In the genomic region with DNA sequence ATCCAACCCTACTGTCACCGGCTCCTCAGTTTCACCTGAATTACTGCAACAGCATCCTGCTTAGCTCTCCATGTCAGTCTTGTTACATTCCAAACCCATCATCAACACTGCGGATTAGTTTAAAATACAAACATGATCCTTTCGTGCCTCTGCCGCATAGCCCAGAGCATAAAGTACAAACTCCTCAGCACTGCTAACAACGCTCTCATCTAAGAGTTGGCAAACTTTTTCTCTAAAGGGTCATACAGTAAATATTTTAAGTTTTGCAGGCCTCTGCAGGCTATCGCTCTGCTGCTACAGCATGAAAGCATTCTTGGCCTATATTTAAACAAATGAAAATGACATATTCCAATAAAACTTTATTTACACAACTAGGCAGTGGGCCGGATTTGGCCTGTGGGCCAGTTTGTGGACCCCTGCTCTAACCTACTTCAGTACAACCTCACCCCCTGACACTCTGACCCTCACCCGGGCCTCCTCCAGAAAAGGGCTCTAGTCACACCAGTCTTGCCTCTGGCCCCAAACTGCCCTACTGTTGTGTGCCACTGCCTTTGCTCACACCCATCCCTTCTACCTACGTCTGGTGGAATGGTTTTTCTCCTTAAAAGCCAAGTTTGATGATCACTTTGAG, we compare ENCODE assay signal across 33 cellular contexts.
"Had no signal": no experiment of that assay in that cellular context is flagged by ENCODE, and none has a peak within 500 bp of the region (broad histone marks: within the 10 kb centered on the region; RNA-seq: fewer than 3 reads in every experiment).

No MANE protein-coding gene starts in this region.

- H3K36me3 ChIP-seq: ascending aorta, breast epithelium, cardiac muscle cell, esophagus muscularis mucosa, gastrocnemius medialis, heart left ventricle had no signal

- H3K27ac Mint-ChIP-seq: activated CD4-positive, alpha-beta memory T cell treated with anti-CD3 and anti-CD28 coated beads for 36 hours; activated CD4-positive, alpha-beta T cell treated with anti-CD3 and anti-CD28 coated beads for 36 hours; activated CD4-positive, alpha-beta T cell treated with anti-CD3 and anti-CD28 coated beads, Interleukin-2, amount 10 ng/mL, durations not matched to agents 24 days and 14 days; activated CD8-positive, alpha-beta memory T cell treated with anti-CD3 and anti-CD28 coated beads, Interleukin-2, amount 10 ng/mL, durations not matched to agents 7 days and 5 days; activated CD8-positive, alpha-beta T cell treated with anti-CD3 and anti-CD28 coated beads, Interleukin-2, amount 10 ng/mL, durations not matched to agents 7 days and 5 days; activated naive CD4-positive, alpha-beta T cell treated with anti-CD3 and anti-CD28 coated beads, Interleukin-2, amount 10 ng/mL, durations not matched to agents 7 days and 5 days; activated naive CD4-positive, alpha-beta T cell treated with anti-CD3 and anti-CD28 coated beads, Interleukin-2, amount 50 U/mL, for 72 hours; activated naive CD8-positive, alpha-beta T cell treated with anti-CD3 and anti-CD28 coated beads, Interleukin-2, amount 10 ng/mL, durations not matched to agents 7 days and 5 days; activated T-helper 2 cell treated with anti-CD3 and anti-CD28 coated beads, Interferon-gamma antibody, Interleukin-2, Interleukin-4, amounts not matched to agents 10 μg/mL and 5 μg/mL and 100 μg/mL, durations not matched to agents 14 hours and 24 hours and 36 hours; brain; dendritic cell treated with granulocyte-macrophage colony-stimulating factor and Interleukin-4, amounts not matched to agents 40 ng/mL and 50 ng/mL, for 4 days; effector memory CD8-positive, alpha-beta T cell; T-helper 2 cell treated with Interferon-gamma antibody and Interleukin-4, amounts not matched to agents 5 μg/mL and 100 μg/mL, for 36 hours had no signal

- H3K27me3 ChIP-seq: ascending aorta, breast epithelium, cardiac muscle cell, esophagus muscularis mucosa, foreskin keratinocyte, gastrocnemius medialis, heart left ventricle had no signal

- H3K9me3 ChIP-seq: ascending aorta, breast epithelium, esophagus muscularis mucosa, gastrocnemius medialis, heart left ventricle had no signal

- H3K4me1 ChIP-seq: foreskin keratinocyte had no signal

- ATAC-seq: activated CD4-positive, alpha-beta T cell treated with anti-CD3 and anti-CD28 coated beads for 36 hours; activated CD8-positive, alpha-beta memory T cell treated with anti-CD3 and anti-CD28 coated beads, Interleukin-2, amount 10 ng/mL, durations not matched to agents 7 days and 5 days; activated CD8-positive, alpha-beta T cell treated with anti-CD3 and anti-CD28 coated beads, Interleukin-2, amount 10 ng/mL, durations not matched to agents 7 days and 5 days; activated naive CD4-positive, alpha-beta T cell treated with anti-CD3 and anti-CD28 coated beads, Interleukin-2, amount 50 U/mL, for 72 hours; effector memory CD8-positive, alpha-beta T cell; foreskin keratinocyte; gastrocnemius medialis; heart left ventricle; T-helper 17 cell had no signal

- H3K36me3 Mint-ChIP-seq: activated CD4-positive, alpha-beta memory T cell treated with anti-CD3 and anti-CD28 coated beads for 36 hours; activated CD8-positive, alpha-beta memory T cell treated with anti-CD3 and anti-CD28 coated beads, Interleukin-2, amount 10 ng/mL, durations not matched to agents 7 days and 5 days; activated naive CD4-positive, alpha-beta T cell treated with anti-CD3 and anti-CD28 coated beads, Interleukin-2, amount 10 ng/mL, durations not matched to agents 7 days and 5 days; activated naive CD4-positive, alpha-beta T cell treated with anti-CD3 and anti-CD28 coated beads, Interleukin-2, amount 50 U/mL, for 72 hours; brain had no signal

- H3K27me3 Mint-ChIP-seq: activated CD4-positive, alpha-beta memory T cell treated with anti-CD3 and anti-CD28 coated beads for 36 hours; activated CD4-positive, alpha-beta T cell treated with anti-CD3 and anti-CD28 coated beads for 36 hours; activated CD4-positive, alpha-beta T cell treated with anti-CD3 and anti-CD28 coated beads, Interleukin-2, amount 10 ng/mL, durations not matched to agents 24 days and 14 days; activated CD8-positive, alpha-beta memory T cell treated with anti-CD3 and anti-CD28 coated beads, Interleukin-2, amount 10 ng/mL, durations not matched to agents 7 days and 5 days; activated naive CD4-positive, alpha-beta T cell treated with anti-CD3 and anti-CD28 coated beads, Interleukin-2, amount 10 ng/mL, durations not matched to agents 7 days and 5 days; activated naive CD8-positive, alpha-beta T cell treated with anti-CD3 and anti-CD28 coated beads, Interleukin-2, amount 10 ng/mL, durations not matched to agents 7 days and 5 days; activated T-cell treated with anti-CD3 and anti-CD28 coated beads, Interleukin-2, amount 50 U/mL, for 24 hours; brain; dendritic cell treated with granulocyte-macrophage colony-stimulating factor and Interleukin-4, amounts not matched to agents 40 ng/mL and 50 ng/mL, for 4 days; effector memory CD8-positive, alpha-beta T cell; T-helper 17 cell had no signal

- H3K9me3 Mint-ChIP-seq: activated CD4-positive, alpha-beta memory T cell treated with anti-CD3 and anti-CD28 coated beads for 36 hours; activated CD4-positive, alpha-beta T cell treated with anti-CD3 and anti-CD28 coated beads, Interleukin-2, amount 10 ng/mL, durations not matched to agents 24 days and 14 days; activated naive CD4-positive, alpha-beta T cell treated with anti-CD3 and anti-CD28 coated beads, Interleukin-2, amount 10 ng/mL, durations not matched to agents 7 days and 5 days; activated naive CD4-positive, alpha-beta T cell treated with anti-CD3 and anti-CD28 coated beads, Interleukin-2, amount 50 U/mL, for 72 hours; activated naive CD8-positive, alpha-beta T cell treated with anti-CD3 and anti-CD28 coated beads, Interleukin-2, amount 10 ng/mL, durations not matched to agents 7 days and 5 days; activated T-cell treated with anti-CD3 and anti-CD28 coated beads, Interleukin-2, amount 50 U/mL, for 24 hours; activated T-helper 2 cell treated with anti-CD3 and anti-CD28 coated beads, Interferon-gamma antibody, Interleukin-2, Interleukin-4, amounts not matched to agents 10 μg/mL and 5 μg/mL and 100 μg/mL, durations not matched to agents 14 hours and 24 hours and 36 hours; brain; dendritic cell treated with granulocyte-macrophage colony-stimulating factor and Interleukin-4, amounts not matched to agents 40 ng/mL and 50 ng/mL, for 4 days; effector memory CD8-positive, alpha-beta T cell; T-helper 2 cell treated with Interferon-gamma antibody and Interleukin-4, amounts not matched to agents 5 μg/mL and 100 μg/mL, for 36 hours had no signal

- H3K27ac ChIP-seq: ascending aorta, breast epithelium, cardiac muscle cell, coronary artery, esophagus muscularis mucosa, foreskin keratinocyte, gastrocnemius medialis, heart left ventricle had no signal

- H3K4me3 ChIP-seq: ascending aorta, breast epithelium, cardiac muscle cell, coronary artery, esophagus muscularis mucosa, gastrocnemius medialis, heart left ventricle had no signal

- H3K4me3 Mint-ChIP-seq: activated CD4-positive, alpha-beta memory T cell treated with anti-CD3 and anti-CD28 coated beads for 36 hours; activated CD4-positive, alpha-beta T cell treated with anti-CD3 and anti-CD28 coated beads for 36 hours; activated CD4-positive, alpha-beta T cell treated with anti-CD3 and anti-CD28 coated beads, Interleukin-2, amount 10 ng/mL, durations not matched to agents 24 days and 14 days; activated CD8-positive, alpha-beta memory T cell treated with anti-CD3 and anti-CD28 coated beads, Interleukin-2, amount 10 ng/mL, durations not matched to agents 7 days and 5 days; activated CD8-positive, alpha-beta T cell treated with anti-CD3 and anti-CD28 coated beads, Interleukin-2, amount 10 ng/mL, durations not matched to agents 7 days and 5 days; activated naive CD4-positive, alpha-beta T cell treated with anti-CD3 and anti-CD28 coated beads, Interleukin-2, amount 10 ng/mL, durations not matched to agents 7 days and 5 days; activated naive CD8-positive, alpha-beta T cell treated with anti-CD3 and anti-CD28 coated beads, Interleukin-2, amount 10 ng/mL, durations not matched to agents 7 days and 5 days; activated T-cell treated with anti-CD3 and anti-CD28 coated beads, Interleukin-2, amount 50 U/mL, for 24 hours; brain; dendritic cell treated with granulocyte-macrophage colony-stimulating factor and Interleukin-4, amounts not matched to agents 40 ng/mL and 50 ng/mL, for 4 days; effector memory CD8-positive, alpha-beta T cell; T-helper 17 cell; T-helper 2 cell treated with Interferon-gamma antibody and Interleukin-4, amounts not matched to agents 5 μg/mL and 100 μg/mL, for 36 hours had no signal

- DNase-seq: activated CD4-positive, alpha-beta memory T cell treated with anti-CD3 and anti-CD28 coated beads for 36 hours; activated CD4-positive, alpha-beta T cell treated with anti-CD3 and anti-CD28 coated beads for 36 hours; activated CD4-positive, alpha-beta T cell treated with anti-CD3 and anti-CD28 coated beads, Interleukin-2, amount 10 ng/mL, durations not matched to agents 24 days and 14 days; activated CD4-positive, CD25-positive, alpha-beta regulatory T cell; activated CD4-positive, CD25-positive, alpha-beta regulatory T cell treated with anti-CD3 and anti-CD28 coated beads, Interleukin-2, amount 50 U/mL, for 72 hours; activated CD8-positive, alpha-beta memory T cell treated with anti-CD3 and anti-CD28 coated beads, Interleukin-2, amount 10 ng/mL, durations not matched to agents 7 days and 5 days; activated CD8-positive, alpha-beta memory T cell treated with anti-CD3 and anti-CD28 coated beads, Interleukin-2, amount 50 U/mL, for 4 hours; activated CD8-positive, alpha-beta T cell treated with anti-CD3 and anti-CD28 coated beads, Interleukin-2, amount 10 ng/mL, durations not matched to agents 7 days and 5 days; activated gamma-delta T cell; activated naive CD4-positive, alpha-beta T cell; activated naive CD4-positive, alpha-beta T cell treated with anti-CD3 and anti-CD28 coated beads, Interleukin-2, amount 10 ng/mL, durations not matched to agents 7 days and 5 days; activated naive CD8-positive, alpha-beta T cell treated with anti-CD3 and anti-CD28 coated beads, Interleukin-2, amount 10 ng/mL, durations not matched to agents 7 days and 5 days; activated T-cell treated with anti-CD3 and anti-CD28 coated beads, Interleukin-2, amount 50 U/mL, for 24 hours; central memory CD4-positive, alpha-beta T cell; cerebellar nuclear complex; effector CD4-positive, alpha-beta T cell; effector memory CD8-positive, alpha-beta T cell; foreskin keratinocyte; gastrocnemius medialis; glutamatergic neuron; heart left ventricle; T-helper 1 cell; T-helper 17 cell had no signal
